ENCODE assay signal across 11 cellular contexts in the genomic region with DNA sequence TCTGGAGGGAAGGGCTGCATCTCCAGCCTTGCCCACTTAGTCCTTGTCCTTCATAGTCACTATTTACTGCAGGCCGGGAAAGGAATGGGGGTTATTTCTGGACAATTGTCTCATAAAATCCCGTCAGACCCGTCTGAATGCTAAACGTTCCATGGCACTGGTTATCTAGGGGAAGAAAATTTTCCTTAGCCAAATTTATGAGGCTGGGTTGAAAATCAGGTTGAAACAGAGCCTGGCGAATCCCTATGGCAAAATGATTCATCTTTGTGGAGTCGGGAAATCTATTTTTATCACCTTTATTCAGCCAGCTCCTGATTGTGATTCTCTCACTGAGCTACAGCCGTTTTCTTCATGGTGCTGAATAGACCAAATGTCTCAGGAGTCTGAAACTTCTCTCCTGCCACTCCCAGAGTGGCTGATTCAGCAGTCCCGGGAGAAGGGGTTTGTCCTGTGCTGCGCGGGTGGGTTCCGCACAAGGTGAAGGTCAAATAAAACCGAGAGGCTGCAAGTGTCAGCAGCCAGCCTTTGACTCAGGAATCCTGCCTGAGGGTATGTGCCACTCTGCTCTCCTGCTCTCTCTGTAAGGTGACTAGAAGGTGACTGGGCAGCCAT. TPM values are rescaled to one million over a fixed set of nuclear protein-coding genes. Genes with fewer than 3 reads are reported as not detected.
DNase-seq lines count a peak whose midpoint lies in the region; ATAC-seq and TF ChIP-seq lines count a peak whose summit lies in the region.
"Had no signal": no experiment of that assay in that cellular context is flagged by ENCODE, and none has a peak within 500 bp of the region (broad histone marks: within the 10 kb centered on the region; RNA-seq: fewer than 3 reads in every experiment).

No MANE protein-coding gene starts in this region.

- intact Hi-C loops in right cardiac atrium (cut with DNase I) (loop anchor here in 3 of 4 donors (5.0 to 10.0 kb wide), 3 partner anchors 104 to 177 kb away; no protein-coding TSS in a partner anchor), gastrocnemius medialis (cut with DNase I; ENCODE audit: low total_unique reads) (loop anchor here (1.0 to 5.0 kb wide), 5 partner anchors 34 to 1902 kb away; partner anchors contain the start of gene SMIM14)

- H3K9me3 ChIP-seq in right cardiac atrium (ENCODE audit: control insufficient read depth, low read length) (no peaks in the 10 kb centered on the region), gastrocnemius medialis (no peaks in the 10 kb centered on the region)

- ATAC-seq in right cardiac atrium (peak; percentile 59 to 73), gastrocnemius medialis (peak; percentile 80 to 84)

- WGBS in right cardiac atrium, result 23% methylated on average over 12 of the region's 12 CpGs

- TF ChIP-seq CTCF in gastrocnemius medialis (IDR thresholded peaks at IDR 0.05 in 4 of 5, conservative IDR thresholded peaks at IDR 0.05 in 1 of 5), result no peak

- in situ Hi-C loops in gastrocnemius medialis (cut with MboI; ENCODE audit: low sequenced_read_pairs in 4 of 4), result loop anchor here in 3 of 4 donors (10.0 to 25.0 kb wide), 2 partner anchors 174 to 177 kb away; no protein-coding TSS in a partner anchor

- H3K4me1 ChIP-seq in right cardiac atrium (ENCODE audit: control insufficient read depth, insufficient read depth, low read length), result peaks cover 21% of the 10 kb centered on the region
- H3K4me1 ChIP-seq in gastrocnemius medialis, result peaks cover 53 to 68% of the 10 kb centered on the region in 2 donors

- DNase-seq in EH (ENCODE audit: low read depth), result peak; percentile 90
- peak; percentile 55 for DNase-seq in astrocyte of the hippocampus (ENCODE audit: low read depth, low spot score)
- DNase-seq in right cardiac atrium, result peak; percentile 39 to 65 (median 43)
- peak; percentile 9 to 34 for DNase-seq in gastrocnemius medialis
- DNase-seq in HT-29 (ENCODE audit: low spot score), result no peak
- no peak for DNase-seq in ecto neural progenitor cell (ENCODE audit: low spot score)
- DNase-seq in NCI-H128 (lab: John Stamatoyannopoulos, UW; ENCODE audit: unreplicated experiment), result no peak
- DNase-seq in HCEC 1CT, result no peak
- DNase-seq: activated CD8-positive, alpha-beta memory T cell treated with anti-CD3 and anti-CD28 coated beads, Interleukin-2, amount 50 U/mL, for 4 hours; CD4-positive, alpha-beta T cell; NCI-H774 had no signal

- H3K27me3 ChIP-seq in right cardiac atrium (ENCODE audit: control insufficient read depth, insufficient read depth), result no peaks in the 10 kb centered on the region
- no peaks in the 10 kb centered on the region for H3K27me3 ChIP-seq in gastrocnemius medialis

- H3K27ac ChIP-seq in right cardiac atrium (ENCODE audit: low read length), result peak overlapping the region; percentile 76
- peak overlapping the region; percentile 85 to 94 (median 91) for H3K27ac ChIP-seq in gastrocnemius medialis

- H3K4me3 ChIP-seq in right cardiac atrium (ENCODE audit: low read length), result peak overlapping the region; percentile 63
- peak overlapping the region; percentile 48 to 52 (median 49) for H3K4me3 ChIP-seq in gastrocnemius medialis

- H3K36me3 ChIP-seq in gastrocnemius medialis, result no peaks in the 10 kb centered on the region

- TF ChIP-seq POLR2A in gastrocnemius medialis (IDR thresholded peaks at IDR 0.05), result peak; percentile 20 to 21

RNA-seq across cellular contexts. Expression of gene LIMCH1, which starts 1.0 kb away (rescaled TPM):
- 100 to 1,000 TPM; 157 to 248 (median 198) TPM for total RNA-seq in right cardiac atrium
- 43.3 TPM for polyA plus RNA-seq in right cardiac atrium
- 10 to 100 TPM; 36.2 to 71.4 (median 52.1) TPM for total RNA-seq in gastrocnemius medialis
- total RNA-seq in HT-29 (2014; rRNA removed; shearing (Covaris generic)), result 14.8 and 17.8 TPM in 2 replicates
- total RNA-seq: CD4-positive, alpha-beta T cell had no signal

Comparison
In these comparisons a context has a peak if more than half of its experiments do, and no peak if none do; other contexts are left out.
1. DNase-seq: peak in EH (single experiment), astrocyte of the hippocampus (single experiment), right cardiac atrium (3 of 3) and gastrocnemius medialis (2 of 2); none in HT-29 (single experiment), ecto neural progenitor cell (single experiment), NCI-H128 (single experiment) and HCEC 1CT (single experiment).